ENCODE assay signal across 31 cellular contexts in genomic region chr2:4381049-4381448, GRCh38.
DNase-seq lines count a peak whose midpoint lies in the region; ATAC-seq and TF ChIP-seq lines count a peak whose summit lies in the region.
"Had no signal": no experiment of that assay in that cellular context is flagged by ENCODE, and none has a peak within 500 bp of the region (broad histone marks: within the 10 kb centered on the region; RNA-seq: fewer than 3 reads in every experiment).

No MANE protein-coding gene starts in this region.

- H3K27ac Mint-ChIP-seq in endothelial cell (ENCODE audit: unreplicated experiment): no peak overlapping the region
- H3K27ac Mint-ChIP-seq: activated CD4-positive, alpha-beta memory T cell treated with anti-CD3 and anti-CD28 coated beads for 36 hours; CD8-positive, alpha-beta memory T cell; naive thymus-derived CD4-positive, alpha-beta T cell; T-helper 1 cell treated with Interleukin-12 subunit alpha and Interleukin-12 subunit beta and Interleukin-4 antibody, amounts not matched to agents 30 μg/mL and 1 μg/mL, for 36 hours had no signal

- H3K27me3 ChIP-seq in H7 (ENCODE audit: control insufficient read depth, insufficient read depth, low read length): no peaks in the 10 kb centered on the region
- H3K27me3 ChIP-seq in NT2/D1 (ENCODE audit: insufficient read depth, insufficient read length): no peaks in the 10 kb centered on the region
- H3K27me3 ChIP-seq: sigmoid colon, tibial artery had no signal

- no peak overlapping the region for H3K9ac ChIP-seq in NT2/D1 (ENCODE audit: insufficient read length, low read depth)

- peak; percentile 54 for DNase-seq in H7
- DNase-seq in NCI-H1092 (lab: John Stamatoyannopoulos, UW): peak; percentile 87
- DNase-seq in NT2/D1 (ENCODE audit: low read depth, low spot score): peak; percentile 77
- DNase-seq in iPS-NIHi11 (ENCODE audit: low spot score): peak; percentile 67
- DNase-seq in endothelial cell (ENCODE audit: low spot score): no peak
- DNase-seq in NCI-H526 (lab: John Stamatoyannopoulos, UW): no peak
- DNase-seq: activated CD4-positive, alpha-beta memory T cell treated with anti-CD3 and anti-CD28 coated beads for 36 hours; activated naive CD4-positive, alpha-beta T cell treated with Interleukin-2 at 50 U/mL for 16 hours; caudate nucleus; CD8-positive, alpha-beta memory T cell; cortex of kidney; DMS 273 treated with DMSO at 0.1 percent for 48 hours; EL; glutamatergic neuron; lower lobe of right lung; midbrain; naive thymus-derived CD4-positive, alpha-beta T cell; NCI-H2029; NCI-H510A; occipital lobe; PC-9; psoas muscle; sigmoid colon; stimulated activated CD4-positive, alpha-beta T cell treated with anti-CD3 and anti-CD28 coated beads, Interleukin-4, amount 100 ng/mL, for 24 hours; tibial artery had no signal

- H3K36me3 Mint-ChIP-seq in endothelial cell (ENCODE audit: low read depth, unreplicated experiment): no peaks in the 10 kb centered on the region
- H3K36me3 Mint-ChIP-seq: activated CD4-positive, alpha-beta memory T cell treated with anti-CD3 and anti-CD28 coated beads for 36 hours; CD8-positive, alpha-beta memory T cell; naive thymus-derived CD4-positive, alpha-beta T cell had no signal

- no peak for ATAC-seq in SK-N-SH treated with all-trans-retinoic acid at 6 μM for 48 hours
- ATAC-seq: activated CD4-positive, CD25-positive, alpha-beta regulatory T cell treated with anti-CD3 and anti-CD28 coated beads, Interleukin-2, amount 50 U/mL, for 24 hours; esophagus mucosa; HepG2; lower lobe of right lung; naive thymus-derived CD4-positive, alpha-beta T cell; psoas muscle had no signal

- H3K4me3 ChIP-seq in H7 (ENCODE audit: insufficient read depth, low read depth, low read length): no peak overlapping the region
- no peak overlapping the region for H3K4me3 ChIP-seq in NT2/D1 (ENCODE audit: insufficient read length, low read depth)
- H3K4me3 ChIP-seq: lower lobe of right lung, PC-9, psoas muscle, sigmoid colon, SK-N-MC, tibial artery had no signal

- H3K9me3 ChIP-seq in NT2/D1 (ENCODE audit: insufficient read depth, low read length): no peaks in the 10 kb centered on the region; the same call in 1 of the 2 replicates
- H3K9me3 ChIP-seq: lower lobe of right lung, psoas muscle, sigmoid colon had no signal

- H3K4me3 Mint-ChIP-seq in endothelial cell (ENCODE audit: unreplicated experiment): no peak overlapping the region
- H3K4me3 Mint-ChIP-seq: activated CD4-positive, alpha-beta memory T cell treated with anti-CD3 and anti-CD28 coated beads for 36 hours; CD8-positive, alpha-beta memory T cell; naive thymus-derived CD4-positive, alpha-beta T cell; T-helper 1 cell treated with Interleukin-12 subunit alpha and Interleukin-12 subunit beta and Interleukin-4 antibody, amounts not matched to agents 30 μg/mL and 1 μg/mL, for 36 hours had no signal

- no peaks in the 10 kb centered on the region for H3K4me1 ChIP-seq in NT2/D1 (ENCODE audit: insufficient read depth, insufficient read length)
- H3K4me1 ChIP-seq: lower lobe of right lung, psoas muscle, sigmoid colon, tibial artery had no signal

- H3K4me1 Mint-ChIP-seq in endothelial cell (ENCODE audit: unreplicated experiment): no peaks in the 10 kb centered on the region
- H3K4me1 Mint-ChIP-seq: CD8-positive, alpha-beta memory T cell; naive thymus-derived CD4-positive, alpha-beta T cell had no signal

- H3K9me3 Mint-ChIP-seq in endothelial cell (ENCODE audit: unreplicated experiment): peaks cover 5% of the 10 kb centered on the region

- TF ChIP-seq CTCF in endothelial cell (IDR thresholded peaks at IDR 0.05; ENCODE audit: unreplicated experiment): no peak

- peaks cover 2% of the 10 kb centered on the region for H3K27me3 Mint-ChIP-seq in endothelial cell (ENCODE audit: unreplicated experiment)
- H3K27me3 Mint-ChIP-seq: activated CD4-positive, alpha-beta memory T cell treated with anti-CD3 and anti-CD28 coated beads for 36 hours; naive thymus-derived CD4-positive, alpha-beta T cell had no signal

- no peaks in the 10 kb centered on the region for H3K36me3 ChIP-seq in H7 (replicated peaks; ENCODE audit: control insufficient read depth, insufficient read depth, low read length)
- no peaks in the 10 kb centered on the region for H3K36me3 ChIP-seq in NT2/D1 (ENCODE audit: insufficient read depth, insufficient read length, low read length)
- H3K36me3 ChIP-seq: lower lobe of right lung, sigmoid colon, tibial artery had no signal

TF ChIP-seq in SK-N-SH treated with all-trans-retinoic acid at 6 μM for 48 hours, 23 proteins besides CTCF, POLR2A, EP300 and RAD21 (continues in another document):
- TF ChIP-seq CSRNP3 (CRISPR knock-in tag; IDR thresholded peaks at IDR 0.05): no peak
- TF ChIP-seq BACH2 (CRISPR knock-in tag; IDR thresholded peaks at IDR 0.05; ENCODE audit: borderline replicate concordance): no peak
- TF ChIP-seq ZNF8 (CRISPR knock-in tag; IDR thresholded peaks at IDR 0.05): no peak
- TF ChIP-seq PPARA (CRISPR knock-in tag; IDR thresholded peaks at IDR 0.05; ENCODE audit: borderline replicate concordance): no peak
- TF ChIP-seq ZNF70 (CRISPR knock-in tag; IDR thresholded peaks at IDR 0.05): no peak
- no peak for TF ChIP-seq ARNTL (CRISPR knock-in tag; IDR thresholded peaks at IDR 0.05; ENCODE audit: borderline replicate concordance, low read depth)
- no peak for TF ChIP-seq PATZ1 (CRISPR knock-in tag; IDR thresholded peaks at IDR 0.05; ENCODE audit: borderline replicate concordance)
- TF ChIP-seq POU6F1 (CRISPR knock-in tag; IDR thresholded peaks at IDR 0.05; ENCODE audit: borderline replicate concordance, low read depth): no peak
- TF ChIP-seq TSHZ2 (CRISPR knock-in tag; IDR thresholded peaks at IDR 0.05): no peak
- no peak for TF ChIP-seq ZFP30 (CRISPR knock-in tag; IDR thresholded peaks at IDR 0.05)
- no peak for TF ChIP-seq ESRRG (CRISPR knock-in tag; IDR thresholded peaks at IDR 0.05)

Comparison
In these comparisons a context has a peak if more than half of its experiments do, and no peak if none do; other contexts are left out.
1. DNase-seq: peak in H7 (single experiment), NCI-H1092 (single experiment), NT2/D1 (single experiment) and iPS-NIHi11 (single experiment); none in endothelial cell (single experiment) and NCI-H526 (0 of 2).